ENCODE assay signal across 2 cellular contexts in genomic region chr1:51990478-51990965, GRCh38.
TF ChIP-seq lines count a peak whose summit lies in the region.

A gene with protein sequence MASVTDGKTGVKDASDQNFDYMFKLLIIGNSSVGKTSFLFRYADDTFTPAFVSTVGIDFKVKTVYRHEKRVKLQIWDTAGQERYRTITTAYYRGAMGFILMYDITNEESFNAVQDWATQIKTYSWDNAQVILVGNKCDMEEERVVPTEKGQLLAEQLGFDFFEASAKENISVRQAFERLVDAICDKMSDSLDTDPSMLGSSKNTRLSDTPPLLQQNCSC (minus strand): TSS chr1:51990700. CDS start chr1:51977117, 13,583 bp downstream.

TF ChIP-seq in HEK293, 187 proteins besides CTCF, POLR2A, EP300 and RAD21 (continued from another document and continues in another):
- no peak for TF ChIP-seq PRDM6 (tag by site-specific recombination; IDR thresholded peaks at IDR 0.05)
- no peak for TF ChIP-seq ZNF302 (tag by site-specific recombination; IDR thresholded peaks at IDR 0.05; ENCODE audit: low read depth)
- TF ChIP-seq, protein P1, sequence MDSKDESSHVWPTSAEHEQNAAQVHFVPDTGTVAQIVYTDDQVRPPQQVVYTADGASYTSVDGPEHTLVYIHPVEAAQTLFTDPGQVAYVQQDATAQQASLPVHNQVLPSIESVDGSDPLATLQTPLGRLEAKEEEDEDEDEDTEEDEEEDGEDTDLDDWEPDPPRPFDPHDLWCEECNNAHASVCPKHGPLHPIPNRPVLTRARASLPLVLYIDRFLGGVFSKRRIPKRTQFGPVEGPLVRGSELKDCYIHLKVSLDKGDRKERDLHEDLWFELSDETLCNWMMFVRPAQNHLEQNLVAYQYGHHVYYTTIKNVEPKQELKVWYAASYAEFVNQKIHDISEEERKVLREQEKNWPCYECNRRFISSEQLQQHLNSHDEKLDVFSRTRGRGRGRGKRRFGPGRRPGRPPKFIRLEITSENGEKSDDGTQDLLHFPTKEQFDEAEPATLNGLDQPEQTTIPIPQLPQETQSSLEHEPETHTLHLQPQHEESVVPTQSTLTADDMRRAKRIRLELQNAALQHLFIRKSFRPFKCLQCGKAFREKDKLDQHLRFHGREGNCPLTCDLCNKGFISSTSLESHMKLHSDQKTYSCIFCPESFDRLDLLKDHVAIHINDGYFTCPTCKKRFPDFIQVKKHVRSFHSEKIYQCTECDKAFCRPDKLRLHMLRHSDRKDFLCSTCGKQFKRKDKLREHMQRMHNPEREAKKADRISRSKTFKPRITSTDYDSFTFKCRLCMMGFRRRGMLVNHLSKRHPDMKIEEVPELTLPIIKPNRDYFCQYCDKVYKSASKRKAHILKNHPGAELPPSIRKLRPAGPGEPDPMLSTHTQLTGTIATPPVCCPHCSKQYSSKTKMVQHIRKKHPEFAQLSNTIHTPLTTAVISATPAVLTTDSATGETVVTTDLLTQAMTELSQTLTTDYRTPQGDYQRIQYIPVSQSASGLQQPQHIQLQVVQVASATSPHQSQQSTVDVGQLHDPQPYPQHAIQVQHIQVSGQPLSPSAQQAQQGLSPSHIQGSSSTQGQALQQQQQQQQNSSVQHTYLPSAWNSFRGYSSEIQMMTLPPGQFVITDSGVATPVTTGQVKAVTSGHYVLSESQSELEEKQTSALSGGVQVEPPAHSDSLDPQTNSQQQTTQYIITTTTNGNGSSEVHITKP (tag by site-specific recombination; IDR thresholded peaks at IDR 0.05) = peak; percentile 73
- TF ChIP-seq KLF8 (tag by site-specific recombination; IDR thresholded peaks at IDR 0.05) = peak; percentile 37; the same call in 1 of the 2 replicates
- peak; percentile 55; the same call in 1 of the 2 replicates for TF ChIP-seq IKZF3 (tag by site-specific recombination; IDR thresholded peaks at IDR 0.05)
- TF ChIP-seq ZFHX2 (tag by site-specific recombination; conservative IDR thresholded peaks at IDR 0.05) = no peak
- TF ChIP-seq ZNF138 (tag by site-specific recombination; IDR thresholded peaks at IDR 0.05; ENCODE audit: borderline replicate concordance) = no peak
- no peak for TF ChIP-seq ZNF239 (tag by site-specific recombination; IDR thresholded peaks at IDR 0.05)
- no peak for TF ChIP-seq ZXDB (tag by site-specific recombination; IDR thresholded peaks at IDR 0.05)
- TF ChIP-seq ZNF398 (tag by site-specific recombination; IDR thresholded peaks at IDR 0.05) = peak; percentile 75
- no peak for TF ChIP-seq BCL6B (tag by site-specific recombination; IDR thresholded peaks at IDR 0.05)
- TF ChIP-seq ZNF10 (tag by site-specific recombination; IDR thresholded peaks at IDR 0.05) = no peak
- no peak for TF ChIP-seq SALL2 (tag by site-specific recombination; IDR thresholded peaks at IDR 0.05; ENCODE audit: borderline replicate concordance)
- no peak for TF ChIP-seq ZNF792 (tag by site-specific recombination; IDR thresholded peaks at IDR 0.05)
- no peak for TF ChIP-seq ZNF175 (tag by site-specific recombination; IDR thresholded peaks at IDR 0.05)
- no peak for TF ChIP-seq KLF16 (tag by site-specific recombination; IDR thresholded peaks at IDR 0.05)
- TF ChIP-seq ZNF639 (tag by site-specific recombination; IDR thresholded peaks at IDR 0.05) = no peak

TF ChIP-seq in WTC11, 78 proteins besides CTCF, POLR2A, EP300 and RAD21 (continued from another document):
- TF ChIP-seq HMGXB4 (CRISPR knock-in tag; IDR thresholded peaks at IDR 0.05) = peak; percentile 77; the same call in 1 of the 2 replicates
- no peak for TF ChIP-seq GRHL2 (CRISPR knock-in tag; IDR thresholded peaks at IDR 0.05; ENCODE audit: insufficient replicate concordance, severe bottlenecking)
- TF ChIP-seq TP53 (CRISPR knock-in tag; IDR thresholded peaks at IDR 0.05) = 0 out of 2 replicates have a peak, but pooled peaks have one; percentile 55
- peak; percentile 27; the same call in 1 of the 2 replicates for TF ChIP-seq E2F5 (CRISPR knock-in tag; IDR thresholded peaks at IDR 0.05)
- peak; percentile 62 for TF ChIP-seq ETV6 (CRISPR knock-in tag; IDR thresholded peaks at IDR 0.05)
